25 cellular contexts compared by ENCODE assay signal in the genomic region with DNA sequence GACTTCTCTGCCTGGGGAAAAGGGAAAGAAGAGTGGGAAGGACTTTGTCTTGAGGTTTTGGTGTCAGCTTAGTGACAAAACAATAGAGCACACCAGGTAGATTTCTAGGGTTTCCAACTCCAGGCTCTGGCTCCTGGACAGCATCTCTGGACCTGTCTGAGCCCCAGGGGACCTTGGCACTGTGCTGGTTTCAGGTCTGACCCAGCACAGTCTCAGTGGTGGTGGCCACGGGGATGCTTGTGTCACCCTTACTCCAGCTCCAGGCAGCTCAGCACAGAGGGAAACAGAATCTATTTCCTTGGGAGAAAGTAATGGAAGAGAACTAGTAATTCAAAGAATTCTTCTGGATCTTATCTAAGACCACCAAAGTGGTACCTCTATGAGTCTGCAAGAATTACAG.
"Had no signal": no experiment of that assay in that cellular context is flagged by ENCODE, and none has a peak within 500 bp of the region (broad histone marks: within the 10 kb centered on the region; RNA-seq: fewer than 3 reads in every experiment).

No MANE protein-coding gene starts in this region.

- H3K4me1 Mint-ChIP-seq: naive thymus-derived CD4-positive, alpha-beta T cell; natural killer cell; nephron; neural progenitor cell; stimulated activated effector memory CD8-positive, alpha-beta T cell treated with anti-CD3 and anti-CD28 coated beads, Interleukin-12 subunit alpha, Interleukin-12 subunit beta, amount 100 ng/mL, for 72 hours had no signal

- H3K4me1 ChIP-seq: pancreas, psoas muscle, right lobe of liver, sigmoid colon, stomach, testis, tibial artery, transverse colon, upper lobe of right lung, uterus had no signal

- H3K36me3 ChIP-seq: neural progenitor cell, pancreas, right lobe of liver, sigmoid colon, stomach, tibial artery, transverse colon, upper lobe of right lung, uterus had no signal

- ATAC-seq: naive thymus-derived CD4-positive, alpha-beta T cell; natural killer cell; pancreas; psoas muscle; right lobe of liver; stimulated activated effector memory CD8-positive, alpha-beta T cell treated with anti-CD3 and anti-CD28 coated beads, Interleukin-12 subunit alpha, Interleukin-12 subunit beta, amount 100 ng/mL, for 72 hours; stimulated activated naive B cell treated with anti-CD40 and anti-IgM and Interleukin-4, amounts not matched to agents 10 μg/mL and 1 μg/mL and 100 μg/mL, for 72 hours; upper lobe of right lung had no signal

- H3K27ac ChIP-seq: neural progenitor cell, pancreas, psoas muscle, right lobe of liver, sigmoid colon, stomach, testis, tibial artery, transverse colon, upper lobe of right lung, uterus had no signal

- H3K9me3 ChIP-seq: pancreas, psoas muscle, right lobe of liver, sigmoid colon, stomach, testis, tibial artery, transverse colon, upper lobe of right lung, uterus had no signal

- H3K4me3 ChIP-seq: neural progenitor cell, pancreas, psoas muscle, right lobe of liver, sigmoid colon, stomach, testis, tibial artery, transverse colon, upper lobe of right lung, uterus had no signal

- H3K4me3 Mint-ChIP-seq: naive thymus-derived CD4-positive, alpha-beta T cell; natural killer cell; nephron; neural progenitor cell; stimulated activated effector memory CD8-positive, alpha-beta T cell treated with anti-CD3 and anti-CD28 coated beads, Interleukin-12 subunit alpha, Interleukin-12 subunit beta, amount 100 ng/mL, for 72 hours; stimulated activated naive B cell treated with anti-CD40 and anti-IgM and Interleukin-4, amounts not matched to agents 10 μg/mL and 1 μg/mL and 100 μg/mL, for 72 hours; stimulated activated naive CD8-positive, alpha-beta T cell treated with anti-CD3 and anti-CD28 coated beads, Interleukin-15, Interleukin-2, amounts not matched to agents 100 ng/mL and 50 ng/mL, for 24 hours; type B pancreatic cell had no signal

- H3K36me3 Mint-ChIP-seq: naive thymus-derived CD4-positive, alpha-beta T cell; natural killer cell; neural progenitor cell; stimulated activated effector memory CD8-positive, alpha-beta T cell treated with anti-CD3 and anti-CD28 coated beads, Interleukin-12 subunit alpha, Interleukin-12 subunit beta, amount 100 ng/mL, for 72 hours; stimulated activated naive B cell treated with anti-CD40 and anti-IgM and Interleukin-4, amounts not matched to agents 10 μg/mL and 1 μg/mL and 100 μg/mL, for 72 hours; type B pancreatic cell had no signal

- DNase-seq: naive thymus-derived CD4-positive, alpha-beta T cell; natural killer cell; occipital lobe; pancreas; psoas muscle; sigmoid colon; small intestine; stimulated activated CD4-positive, alpha-beta T cell treated with anti-CD3 and anti-CD28 coated beads, Interleukin-15, amount 100 ng/mL, for 24 hours; stimulated activated CD4-positive, alpha-beta T cell treated with anti-CD3 and anti-CD28 coated beads, Interleukin-2, amount 100 ng/mL, for 24 hours; stimulated activated CD4-positive, alpha-beta T cell treated with anti-CD3 and anti-CD28 coated beads, Interleukin-2, amount 100 ng/mL, for 48 hours; stimulated activated CD4-positive, alpha-beta T cell treated with anti-CD3 and anti-CD28 coated beads, Interleukin-4, amount 100 ng/mL, for 24 hours; stimulated activated naive B cell treated with anti-CD40 and anti-IgM and Interleukin-4, amounts not matched to agents 10 μg/mL and 1 μg/mL and 100 μg/mL, for 72 hours; stimulated activated naive CD4-positive, alpha-beta T cell treated with Interleukin-2 at 50 U/mL for 16 hours; stomach; testis; tibial artery; transverse colon; upper lobe of right lung; uterus had no signal

- FAIRE-seq: pancreas, small intestine had no signal

- H3K9me3 Mint-ChIP-seq: naive thymus-derived CD4-positive, alpha-beta T cell; natural killer cell; stimulated activated effector memory CD8-positive, alpha-beta T cell treated with anti-CD3 and anti-CD28 coated beads, Interleukin-12 subunit alpha, Interleukin-12 subunit beta, amount 100 ng/mL, for 72 hours; stimulated activated naive B cell treated with anti-CD40 and anti-IgM and Interleukin-4, amounts not matched to agents 10 μg/mL and 1 μg/mL and 100 μg/mL, for 72 hours; stimulated activated naive CD8-positive, alpha-beta T cell treated with anti-CD3 and anti-CD28 coated beads, Interleukin-15, Interleukin-2, amounts not matched to agents 100 ng/mL and 50 ng/mL, for 24 hours; type B pancreatic cell had no signal

- H3K27me3 Mint-ChIP-seq: stimulated activated naive CD8-positive, alpha-beta T cell treated with anti-CD3 and anti-CD28 coated beads, Interleukin-15, Interleukin-2, amounts not matched to agents 100 ng/mL and 50 ng/mL, for 24 hours; type B pancreatic cell had no signal

- H3K4me2 ChIP-seq: neural progenitor cell had no signal

- H2AFZ ChIP-seq: neural progenitor cell had no signal

- H3K27me3 ChIP-seq: neural progenitor cell, pancreas, right lobe of liver, sigmoid colon, stomach, testis, tibial artery, transverse colon, upper lobe of right lung, uterus had no signal

- H3K9ac ChIP-seq: neural progenitor cell had no signal

- H3K27ac Mint-ChIP-seq: naive thymus-derived CD4-positive, alpha-beta T cell; natural killer cell; nephron; neural progenitor cell; stimulated activated effector memory CD8-positive, alpha-beta T cell treated with anti-CD3 and anti-CD28 coated beads, Interleukin-12 subunit alpha, Interleukin-12 subunit beta, amount 100 ng/mL, for 72 hours; stimulated activated naive B cell treated with anti-CD40 and anti-IgM and Interleukin-4, amounts not matched to agents 10 μg/mL and 1 μg/mL and 100 μg/mL, for 72 hours; stimulated activated naive CD8-positive, alpha-beta T cell treated with anti-CD3 and anti-CD28 coated beads, Interleukin-15, Interleukin-2, amounts not matched to agents 100 ng/mL and 50 ng/mL, for 24 hours; type B pancreatic cell had no signal
